ENCODE assay signal across 18 cellular contexts in the genomic region with DNA sequence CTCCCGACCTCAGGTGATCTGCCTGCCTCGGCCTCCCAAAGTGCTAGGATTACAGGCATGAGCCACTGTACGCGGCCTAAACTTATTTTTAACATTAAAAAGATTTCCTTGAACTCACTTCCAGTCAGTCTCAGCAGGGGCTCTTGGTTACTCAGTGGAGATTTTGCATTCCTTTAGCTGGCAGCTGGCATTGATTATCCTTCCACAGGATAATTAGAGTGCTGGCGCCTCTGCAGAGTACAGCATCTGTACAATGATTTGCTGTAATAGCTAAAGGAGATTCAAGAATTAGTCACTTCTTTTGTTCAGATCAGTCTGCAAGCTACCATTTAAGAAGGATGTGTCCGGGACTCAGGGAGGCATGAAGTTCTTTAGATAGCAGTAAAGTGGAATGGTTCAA.
A peak's percentile ranks its signal among the peaks of the same experiment; 100 is the strongest.
DNase-seq lines count a peak whose midpoint lies in the region; TF ChIP-seq lines count a peak whose summit lies in the region.
"Had no signal": no experiment of that assay in that cellular context is flagged by ENCODE, and none has a peak within 500 bp of the region (broad histone marks: within the 10 kb centered on the region; RNA-seq: fewer than 3 reads in every experiment).

No MANE protein-coding gene starts in this region.

- H3K4me3 ChIP-seq in AG09309 (ENCODE audit: control insufficient read depth, low read depth, low read length): no peak overlapping the region

- DNase-seq in AG09309 (ENCODE audit: low read depth): peak; percentile 2
- DNase-seq in Daoy (ENCODE audit: low read depth): peak; percentile 34
- DNase-seq in RPMI7951 (ENCODE audit: low read depth): peak; percentile 13
- peak; percentile 6 for DNase-seq in fibroblast of gingiva (ENCODE audit: low read depth)
- DNase-seq in LoVo (ENCODE audit: low spot score): no peak
- no peak for DNase-seq in NCI-H1694 (lab: John Stamatoyannopoulos, UW)
- no peak for DNase-seq in activated gamma-delta T cell treated with Interleukin-2 at 50 U/mL for 16 hours
- DNase-seq: BE2C; CD4-positive, CD25-positive, alpha-beta regulatory T cell; COR-L47; DMS153; NCI-H1436; NCI-H2081; NCI-H2171 treated with DMSO at 0.1 percent for 48 hours; NCI-H446 treated with DMSO at 0.1 percent for 48 hours; NCI-H774; Right ventricle myocardium superior; SK-N-SH had no signal

- no peak for TF ChIP-seq CTCF in AG09309 (IDR thresholded peaks at IDR 0.05; ENCODE audit: control insufficient read depth, insufficient read depth, low read depth, low read length, missing control alignments)

Comparison
In these comparisons a context has a peak if more than half of its experiments do, and no peak if none do; other contexts are left out.
1. DNase-seq: peak in AG09309 (single experiment), Daoy (single experiment), RPMI7951 (single experiment) and fibroblast of gingiva (single experiment); none in LoVo (single experiment), NCI-H1694 (single experiment) and activated gamma-delta T cell treated with Interleukin-2 at 50 U/mL for 16 hours (single experiment).